12 cellular contexts compared by ENCODE assay signal in the genomic region with DNA sequence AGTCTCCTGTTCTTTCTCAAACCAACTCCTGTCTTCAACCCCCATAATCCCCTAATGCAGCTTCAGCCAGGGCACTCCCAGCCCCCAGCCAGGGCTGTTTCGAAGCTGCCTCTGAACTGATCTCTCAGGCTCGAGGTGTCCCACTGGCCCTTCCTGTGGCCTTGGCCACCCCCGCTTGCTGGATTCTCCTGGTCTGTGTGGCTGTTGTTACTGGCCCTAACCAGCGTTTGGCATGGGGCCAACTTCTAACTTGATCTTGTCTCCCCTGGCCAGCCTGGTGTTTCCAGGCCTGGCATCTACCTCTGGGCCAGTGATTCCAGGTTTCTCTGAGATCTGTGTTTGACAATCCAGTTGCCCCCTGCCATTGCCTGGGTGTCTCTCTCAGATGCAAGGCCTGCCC. TPM values are rescaled to one million over a fixed set of nuclear protein-coding genes. Genes with fewer than 3 reads are reported as not detected.
DNase-seq lines count a peak whose midpoint lies in the region; TF ChIP-seq lines count a peak whose summit lies in the region.
"Had no signal": no experiment of that assay in that cellular context is flagged by ENCODE, and none has a peak within 500 bp of the region (broad histone marks: within the 10 kb centered on the region; RNA-seq: fewer than 3 reads in every experiment).

No MANE protein-coding gene starts in this region.

- H3K4me1 ChIP-seq in left ventricle myocardium inferior (peaks cover 17% of the 10 kb centered on the region), mesodermal cell (ENCODE audit: control insufficient read depth, insufficient read depth, low read length, poor library complexity, severe bottlenecking) (no peaks in the 10 kb centered on the region), vagina (no peaks in the 10 kb centered on the region)

- TF ChIP-seq CTCF in left ventricle myocardium inferior (IDR thresholded peaks at IDR 0.05; ENCODE audit: borderline replicate concordance) (no peak), brain (conservative IDR thresholded peaks at IDR 0.05) (no peak), vagina (IDR thresholded peaks at IDR 0.05) (no peak)

- H3K36me3 Mint-ChIP-seq in brain, result peaks cover 47% of the 10 kb centered on the region

- H3K27ac ChIP-seq in left ventricle myocardium inferior (replicated peaks), result peak overlapping the region; percentile 57
- peak overlapping the region; percentile 10 for H3K27ac ChIP-seq in mesodermal cell (ENCODE audit: low read depth, low read length, severe bottlenecking)
- peak overlapping the region; percentile 39 for H3K27ac ChIP-seq in vagina

- 87 to 96% methylated on average over 4 of the region's 4 CpGs for WGBS in mesodermal cell (ENCODE audit: insufficient coverage in 2 of 2), 2 experiments

- peak overlapping the region in 3 of 5 experiments; percentile 50 to 92 (median 57) for H3K27ac Mint-ChIP-seq in brain

- peaks cover 6% of the 10 kb centered on the region for H3K4me1 Mint-ChIP-seq in brain

- H3K27me3 ChIP-seq in left ventricle myocardium inferior (ENCODE audit: low read depth), result no peaks in the 10 kb centered on the region
- H3K27me3 ChIP-seq in vagina, result no peaks in the 10 kb centered on the region
- H3K27me3 ChIP-seq: sigmoid colon had no signal

- TF ChIP-seq POLR2A in vagina (IDR thresholded peaks at IDR 0.05), result no peak

- H3K4me3 Mint-ChIP-seq in brain, result no peak overlapping the region

- no peaks in the 10 kb centered on the region for H3K9me3 ChIP-seq in left ventricle myocardium inferior (replicated peaks)
- H3K9me3 ChIP-seq in mesodermal cell (ENCODE audit: control insufficient read depth, low read length), result no peaks in the 10 kb centered on the region
- no peaks in the 10 kb centered on the region for H3K9me3 ChIP-seq in vagina
- H3K9me3 ChIP-seq: sigmoid colon had no signal

- H3K36me3 ChIP-seq in left ventricle myocardium inferior (peaks cover 45% of the 10 kb centered on the region), mesodermal cell (ENCODE audit: control insufficient read depth, insufficient read depth, low read length) (peaks cover 49% of the 10 kb centered on the region), vagina (peaks cover 0 to 51% of the 10 kb centered on the region in 2 donors)

- no peak overlapping the region for H3K4me3 ChIP-seq in left ventricle myocardium inferior
- H3K4me3 ChIP-seq in mesodermal cell (ENCODE audit: extremely low read depth, insufficient read depth, low read length, poor library complexity, severe bottlenecking), result no peak overlapping the region
- no peak overlapping the region for H3K4me3 ChIP-seq in vagina
- H3K4me3 ChIP-seq: sigmoid colon had no signal

- intact Hi-C loops in left ventricle myocardium inferior (cut with micrococcal nuclease), result no loop called here
- intact Hi-C loops in cardiac septum (cut with DNase I), result no loop called here
- intact Hi-C loops in vagina (cut with DNase I), result no loop called here

- H3K9me3 Mint-ChIP-seq in brain, result no peaks in the 10 kb centered on the region

- DNase-seq in left ventricle myocardium inferior, result no peak
- no peak for DNase-seq in cardiac septum (ENCODE audit: low spot score)
- no peak for DNase-seq in vagina (ENCODE audit: extremely low spot score in 2 of 2)
- no peak for DNase-seq in activated CD4-positive, CD25-positive, alpha-beta regulatory T cell treated with anti-CD3 and anti-CD28 coated beads, Interleukin-2, amount 50 U/mL, for 72 hours
- no peak for DNase-seq in HPDE6-E6E7 (ENCODE audit: extremely low spot score)
- DNase-seq in activated effector memory CD4-positive, alpha-beta T cell treated with Interleukin-2 at 50 U/mL for 16 hours, result no peak
- DNase-seq: activated CD8-positive, alpha-beta memory T cell treated with anti-CD3 and anti-CD28 coated beads for 24 hours; MM.1S; NCI-H748 treated with DMSO at 0.1 percent for 48 hours; sigmoid colon had no signal

- peaks cover 4% of the 10 kb centered on the region for H3K27me3 Mint-ChIP-seq in brain

RNA-seq across cellular contexts. Expression of gene XAB2, which starts 11.0 kb away (rescaled TPM):
- total RNA-seq in left ventricle myocardium inferior, result 24.4 TPM
- total RNA-seq in cardiac septum, result 21.8 TPM
- polyA plus RNA-seq in brain (ENCODE audit: insufficient read depth, low read depth, low replicate concordance), result 94.7 TPM
- polyA plus RNA-seq in mesodermal cell (2013, experiment 1 of 2), result 49.9 TPM
- 43.1 TPM for polyA plus RNA-seq in mesodermal cell (2013, experiment 2 of 2)
- 44.0 TPM for total RNA-seq in vagina

RNA-seq across cellular contexts. Expression of gene PET100, which starts 11.2 kb away (rescaled TPM):
- total RNA-seq in left ventricle myocardium inferior, result 197 TPM
- 130 TPM for total RNA-seq in cardiac septum
- polyA plus RNA-seq in brain (ENCODE audit: insufficient read depth, low read depth, low replicate concordance), result 130 TPM
- 93.9 TPM for polyA plus RNA-seq in mesodermal cell (2013, experiment 1 of 2)
- 82.2 TPM for polyA plus RNA-seq in mesodermal cell (2013, experiment 2 of 2)
- total RNA-seq in vagina, result 16.7 TPM

RNA-seq across cellular contexts. Expression of gene PCP2, which starts 15.2 kb away (rescaled TPM):
- total RNA-seq in left ventricle myocardium inferior, result 2.7 TPM
- total RNA-seq in cardiac septum, result not detected
- polyA plus RNA-seq in brain (ENCODE audit: insufficient read depth, low read depth, low replicate concordance), result not detected
- polyA plus RNA-seq in mesodermal cell (2013, experiment 1 of 2), result not detected
- not detected for polyA plus RNA-seq in mesodermal cell (2013, experiment 2 of 2)
- total RNA-seq in vagina, result not detected
- total RNA-seq: sigmoid colon had no signal

RNA-seq across cellular contexts. Expression of gene STXBP2, which starts 18.5 kb away (rescaled TPM):
- total RNA-seq in left ventricle myocardium inferior (4.5 TPM), cardiac septum (4.0 TPM), vagina (64.3 TPM)
- polyA plus RNA-seq in brain (ENCODE audit: insufficient read depth, low read depth, low replicate concordance), result 68.2 TPM
- polyA plus RNA-seq in mesodermal cell (2013, experiment 1 of 2), result 30.9 TPM
- 23.9 TPM for polyA plus RNA-seq in mesodermal cell (2013, experiment 2 of 2)

RNA-seq across cellular contexts. Expression of gene CAMSAP3, which starts 22.7 kb away (rescaled TPM):
- total RNA-seq in left ventricle myocardium inferior (0.60 TPM), cardiac septum (not detected), vagina (12.8 TPM)
- polyA plus RNA-seq in brain (ENCODE audit: insufficient read depth, low read depth, low replicate concordance), result 37.7 TPM
- polyA plus RNA-seq in mesodermal cell (2013, experiment 1 of 2), result 1.2 TPM
- 1.1 TPM for polyA plus RNA-seq in mesodermal cell (2013, experiment 2 of 2)
